Comparison of ENCODE assay signal across 8 cellular contexts in genomic region chr20:56171087-56172012, GRCh38.
A peak's percentile ranks its signal among the peaks of the same experiment; 100 is the strongest.
DNase-seq lines count a peak whose midpoint lies in the region; ATAC-seq and TF ChIP-seq lines count a peak whose summit lies in the region.

No MANE protein-coding gene starts in this region.

- TF ChIP-seq CTCF in LNCaP clone FGC (IDR thresholded peaks at IDR 0.05; ENCODE audit: control insufficient read depth, extremely low read depth, insufficient read depth), result peak; percentile 27

- peak; percentile 78 for DNase-seq in Ammon's horn (ENCODE audit: low spot score)
- DNase-seq in LNCaP clone FGC (ENCODE audit: low read depth), result no peak
- DNase-seq in anterior cingulate cortex (lab: John Stamatoyannopoulos, UW), result peak in 38 of 58 donors; percentile 0 to 52 (median 14)
- no peak for DNase-seq in left colon
- DNase-seq in activated CD8-positive, alpha-beta memory T cell treated with anti-CD3 and anti-CD28 coated beads for 24 hours, result no peak
- DNase-seq in dermis blood vessel endothelial cell, result no peak
- no peak for DNase-seq in activated CD4-positive, CD25-positive, alpha-beta regulatory T cell treated with anti-CD3 and anti-CD28 coated beads, Interleukin-2, amount 50 U/mL, for 72 hours
- DNase-seq in NCI-H1436 (lab: John Stamatoyannopoulos, UW), result no peak

- peak; percentile 79 for ATAC-seq in left colon

- H3K4me3 ChIP-seq in LNCaP clone FGC (ENCODE audit: low read depth, low read length), result no peak overlapping the region

- intact Hi-C loops in left colon (cut with DNase I, micrococcal nuclease), result loop anchor here in 1 of 2 donors (10.0 kb wide), 1 partner anchor 757 kb away; no protein-coding TSS in a partner anchor

Comparison
In these comparisons a context has a peak if more than half of its experiments do, and no peak if none do; other contexts are left out.
1. DNase-seq: peak in Ammon's horn (single experiment) and anterior cingulate cortex (38 of 58); none in LNCaP clone FGC (single experiment), left colon (0 of 2), activated CD8-positive, alpha-beta memory T cell treated with anti-CD3 and anti-CD28 coated beads for 24 hours (single experiment), dermis blood vessel endothelial cell (single experiment), activated CD4-positive, CD25-positive, alpha-beta regulatory T cell treated with anti-CD3 and anti-CD28 coated beads, Interleukin-2, amount 50 U/mL, for 72 hours (single experiment) and NCI-H1436 (single experiment).